In the genomic region with DNA sequence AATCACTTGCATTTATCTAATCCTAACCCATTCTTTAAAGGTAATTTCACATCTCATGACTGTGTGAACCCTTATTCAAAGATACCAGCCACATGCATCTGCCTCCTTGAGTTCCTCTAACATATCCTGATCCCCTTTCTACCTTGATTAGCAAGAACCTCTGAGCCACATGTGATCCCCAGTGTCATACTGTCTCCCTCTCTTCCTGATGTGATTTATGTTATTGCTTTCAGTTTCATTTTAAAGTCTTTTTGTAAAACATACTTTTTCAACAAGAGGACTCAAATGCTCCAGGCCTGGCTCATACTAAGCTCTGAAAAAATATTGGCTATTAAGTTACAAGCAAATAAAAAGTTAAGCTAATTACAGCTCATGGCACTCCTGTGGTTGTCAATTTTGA, we compare ENCODE assay signal across 1 cellular context.
TF ChIP-seq lines count a peak whose summit lies in the region.

No MANE protein-coding gene starts in this region.

TF ChIP-seq in K562, 482 proteins besides CTCF, POLR2A, EP300 and RAD21 (continued from another document):
- TF ChIP-seq, protein P1, sequence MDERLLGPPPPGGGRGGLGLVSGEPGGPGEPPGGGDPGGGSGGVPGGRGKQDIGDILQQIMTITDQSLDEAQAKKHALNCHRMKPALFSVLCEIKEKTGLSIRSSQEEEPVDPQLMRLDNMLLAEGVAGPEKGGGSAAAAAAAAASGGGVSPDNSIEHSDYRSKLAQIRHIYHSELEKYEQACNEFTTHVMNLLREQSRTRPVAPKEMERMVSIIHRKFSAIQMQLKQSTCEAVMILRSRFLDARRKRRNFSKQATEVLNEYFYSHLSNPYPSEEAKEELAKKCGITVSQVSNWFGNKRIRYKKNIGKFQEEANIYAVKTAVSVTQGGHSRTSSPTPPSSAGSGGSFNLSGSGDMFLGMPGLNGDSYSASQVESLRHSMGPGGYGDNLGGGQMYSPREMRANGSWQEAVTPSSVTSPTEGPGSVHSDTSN (CRISPR knock-in tag; IDR thresholded peaks at IDR 0.05; ENCODE audit: low read depth): no peak
- TF ChIP-seq, protein P1 (tag; conservative IDR thresholded peaks at IDR 0.05; ENCODE audit: low read depth): peak; percentile 82
